In the genomic region with DNA sequence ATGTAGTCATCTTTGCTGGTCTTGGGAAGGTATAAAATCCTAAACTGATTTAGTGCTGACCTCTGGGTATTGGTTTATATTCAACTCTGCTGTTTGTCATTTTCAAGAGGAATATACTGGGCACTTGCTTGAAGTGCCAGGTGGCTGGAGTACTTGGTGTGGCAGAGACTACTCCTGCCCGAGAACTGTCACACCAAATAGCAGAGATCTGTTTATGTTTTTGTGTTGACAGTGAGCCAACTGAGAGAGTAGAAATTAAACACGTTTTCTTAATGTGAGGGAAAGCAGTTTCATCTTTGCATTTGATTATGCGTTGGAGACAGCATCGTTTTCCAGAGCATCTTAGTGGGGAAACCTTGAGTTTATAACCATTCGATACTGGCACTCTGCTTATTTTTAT, we compare ENCODE assay signal across 18 cellular contexts.
DNase-seq lines count a peak whose midpoint lies in the region.
"Had no signal": no experiment of that assay in that cellular context is flagged by ENCODE, and none has a peak within 500 bp of the region (broad histone marks: within the 10 kb centered on the region; RNA-seq: fewer than 3 reads in every experiment).

No MANE protein-coding gene starts in this region.

- 51% methylated on average over 5 of the region's 5 CpGs for WGBS in HUES64

- H3K4me3 Mint-ChIP-seq in T-helper 2 cell treated with Interferon-gamma antibody and Interleukin-4, amounts not matched to agents 5 μg/mL and 100 μg/mL, for 36 hours, result no peak overlapping the region
- H3K4me3 Mint-ChIP-seq: CD4-positive, CD25-positive, alpha-beta regulatory T cell had no signal

- H3K9ac ChIP-seq in HUES64 (ENCODE audit: low read depth, low read length), result no peak overlapping the region

- no peak overlapping the region for H3K4me3 ChIP-seq in HUES64 (ENCODE audit: low read length)
- H3K4me3 ChIP-seq: K562, MG63, SJSA1 had no signal

- peaks cover 4% of the 10 kb centered on the region for H3K4me1 Mint-ChIP-seq in T-helper 2 cell treated with Interferon-gamma antibody and Interleukin-4, amounts not matched to agents 5 μg/mL and 100 μg/mL, for 36 hours (ENCODE audit: low read depth)

- no peaks in the 10 kb centered on the region for H3K9me3 Mint-ChIP-seq in T-helper 2 cell treated with Interferon-gamma antibody and Interleukin-4, amounts not matched to agents 5 μg/mL and 100 μg/mL, for 36 hours

- peaks cover 7% of the 10 kb centered on the region; the same call in 1 of the 2 replicates for H3K27me3 ChIP-seq in HUES64 (ENCODE audit: insufficient read depth, low read length)
- H3K27me3 ChIP-seq: MG63 had no signal

- H3K27ac Mint-ChIP-seq in T-helper 2 cell treated with Interferon-gamma antibody and Interleukin-4, amounts not matched to agents 5 μg/mL and 100 μg/mL, for 36 hours, result no peak overlapping the region
- H3K27ac Mint-ChIP-seq: CD4-positive, CD25-positive, alpha-beta regulatory T cell had no signal

- peaks cover 63% of the 10 kb centered on the region for H3K4me1 ChIP-seq in HUES64 (ENCODE audit: insufficient read depth, low read length)
- H3K4me1 ChIP-seq: BE2C, SJSA1 had no signal

- peaks cover 18% of the 10 kb centered on the region for H3K27me3 Mint-ChIP-seq in T-helper 2 cell treated with Interferon-gamma antibody and Interleukin-4, amounts not matched to agents 5 μg/mL and 100 μg/mL, for 36 hours (ENCODE audit: low read depth)

- no peaks in the 10 kb centered on the region for H3K36me3 ChIP-seq in HUES64 (ENCODE audit: insufficient read depth, low read length)
- H3K36me3 ChIP-seq: BE2C, MG63, SJSA1 had no signal

- H3K36me3 Mint-ChIP-seq in T-helper 2 cell treated with Interferon-gamma antibody and Interleukin-4, amounts not matched to agents 5 μg/mL and 100 μg/mL, for 36 hours (ENCODE audit: low read depth), result no peaks in the 10 kb centered on the region
- H3K36me3 Mint-ChIP-seq: CD4-positive, CD25-positive, alpha-beta regulatory T cell had no signal

- peak overlapping the region; percentile 79; the same call in 1 of the 2 replicates for H3K27ac ChIP-seq in HUES64 (ENCODE audit: low read depth, low read length)
- H3K27ac ChIP-seq: SJSA1 had no signal

- DNase-seq in NCI-H510A treated with DMSO at 0.1 percent for 48 hours (lab: John Stamatoyannopoulos, UW), result peak; percentile 44
- DNase-seq in NCI-H510A (lab: John Stamatoyannopoulos, UW), result no peak
- DNase-seq in globus pallidus (ENCODE audit: low spot score), result peak; percentile 24
- DNase-seq in OCI-M2 (lab: John Stamatoyannopoulos, UW; ENCODE audit: unreplicated experiment), result no peak
- no peak for DNase-seq in T-helper 2 cell treated with Interferon-gamma antibody and Interleukin-4, amounts not matched to agents 5 μg/mL and 100 μg/mL, for 36 hours (ENCODE audit: low spot score)
- no peak for DNase-seq in iPS-NIHi11 (ENCODE audit: low spot score)
- DNase-seq: BE2C; CD4-positive, CD25-positive, alpha-beta regulatory T cell; MG63; NCI-H1694 treated with DMSO at 0.1 percent for 48 hours; NCI-H2081 treated with DMSO at 0.1 percent for 48 hours; NCI-H446 treated with DMSO at 0.1 percent for 48 hours; NCI-H774; T-helper 1 cell; T-helper 9 cell had no signal

- H3K9me3 ChIP-seq in HUES64 (ENCODE audit: insufficient read depth, low read depth, low read length), result no peaks in the 10 kb centered on the region
- H3K9me3 ChIP-seq: BE2C, MG63, SJSA1 had no signal

Comparison
In these comparisons a context has a peak if more than half of its experiments do, and no peak if none do; other contexts are left out.
1. DNase-seq: peak in NCI-H510A treated with DMSO at 0.1 percent for 48 hours (single experiment) and globus pallidus (single experiment); none in NCI-H510A (single experiment), OCI-M2 (single experiment), T-helper 2 cell treated with Interferon-gamma antibody and Interleukin-4, amounts not matched to agents 5 μg/mL and 100 μg/mL, for 36 hours (single experiment) and iPS-NIHi11 (single experiment).